In the genomic region with DNA sequence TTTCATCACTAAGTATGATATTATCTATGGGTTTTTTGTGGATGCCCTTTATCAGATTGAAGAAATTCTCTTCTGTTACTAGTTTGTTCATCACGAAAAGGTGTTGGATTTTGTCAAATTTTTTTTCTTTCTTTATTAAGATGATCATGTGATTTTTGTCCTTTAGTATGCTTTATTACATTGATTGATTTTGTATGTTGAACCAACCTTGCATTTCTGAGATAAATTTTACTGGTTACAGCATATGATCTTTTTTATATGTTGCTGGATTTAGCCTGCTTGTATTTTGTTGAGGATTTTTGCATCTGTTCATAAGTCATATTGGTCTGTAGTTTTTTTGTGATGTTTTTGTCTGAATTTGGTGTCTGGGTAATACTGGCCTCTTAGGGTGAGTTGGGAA, we compare ENCODE assay signal across 22 cellular contexts.
"Had no signal": no experiment of that assay in that cellular context is flagged by ENCODE, and none has a peak within 500 bp of the region (broad histone marks: within the 10 kb centered on the region; RNA-seq: fewer than 3 reads in every experiment).

No MANE protein-coding gene starts in this region.

- H3K9me3 ChIP-seq: testis, transverse colon, uterus had no signal

- H3K27me3 Mint-ChIP-seq: activated naive CD8-positive, alpha-beta T cell treated with anti-CD3 and anti-CD28 coated beads, Interleukin-2, amount 50 U/mL, for 24 hours; naive B cell had no signal

- H3K27ac ChIP-seq: epithelial cell of prostate, esophagus squamous epithelium, heart right ventricle, testis, transverse colon, uterus had no signal

- ATAC-seq: activated naive CD8-positive, alpha-beta T cell treated with anti-CD3 and anti-CD28 coated beads, Interleukin-2, amount 50 U/mL, for 24 hours; heart right ventricle; right cardiac atrium; stimulated activated naive CD8-positive, alpha-beta T cell treated with anti-CD3 and anti-CD28 coated beads, Interleukin-15, Interleukin-2, amounts not matched to agents 100 U/mL and 50 U/mL, for 24 hours had no signal

- DNase-seq: activated CD4-positive, alpha-beta T cell treated with anti-CD3 and anti-CD28 coated beads for 4 hours; activated CD4-positive, alpha-beta T cell treated with anti-CD3 and anti-CD28 coated beads, Interleukin-2, amount 50 U/mL, for 4 hours; activated CD8-positive, alpha-beta memory T cell treated with anti-CD3 and anti-CD28 coated beads, Interleukin-2, amount 50 U/mL, for 4 hours; activated effector memory CD4-positive, alpha-beta T cell treated with Interleukin-2 at 50 U/mL for 16 hours; activated naive CD4-positive, alpha-beta T cell treated with Interleukin-2 at 50 U/mL for 16 hours; activated naive CD8-positive, alpha-beta T cell treated with anti-CD3 and anti-CD28 coated beads, Interleukin-2, amount 50 U/mL, for 24 hours; activated T-cell treated with anti-CD3 and anti-CD28 coated beads, Interleukin-2, amount 50 U/mL, for 48 hours; amygdala; caudate nucleus; endodermal cell; esophagus squamous epithelium; foreskin melanocyte; heart right ventricle; naive B cell; posterior cingulate gyrus; right cardiac atrium; stimulated activated naive CD8-positive, alpha-beta T cell treated with anti-CD3 and anti-CD28 coated beads, Interleukin-15, Interleukin-2, amounts not matched to agents 100 U/mL and 50 U/mL, for 24 hours; testis; transverse colon; uterus had no signal

- H3K27me3 ChIP-seq: esophagus squamous epithelium, heart right ventricle, testis, transverse colon, uterus had no signal

- H3K27ac Mint-ChIP-seq: activated naive CD8-positive, alpha-beta T cell treated with anti-CD3 and anti-CD28 coated beads, Interleukin-2, amount 50 U/mL, for 24 hours; endodermal cell; mesothelial cell of epicardium had no signal

- H3K4me1 Mint-ChIP-seq: mesothelial cell of epicardium had no signal

- H3K4me3 Mint-ChIP-seq: activated naive CD8-positive, alpha-beta T cell treated with anti-CD3 and anti-CD28 coated beads, Interleukin-2, amount 50 U/mL, for 24 hours; endodermal cell; mesothelial cell of epicardium had no signal
